ENCODE assay signal across 10 cellular contexts in the genomic region with DNA sequence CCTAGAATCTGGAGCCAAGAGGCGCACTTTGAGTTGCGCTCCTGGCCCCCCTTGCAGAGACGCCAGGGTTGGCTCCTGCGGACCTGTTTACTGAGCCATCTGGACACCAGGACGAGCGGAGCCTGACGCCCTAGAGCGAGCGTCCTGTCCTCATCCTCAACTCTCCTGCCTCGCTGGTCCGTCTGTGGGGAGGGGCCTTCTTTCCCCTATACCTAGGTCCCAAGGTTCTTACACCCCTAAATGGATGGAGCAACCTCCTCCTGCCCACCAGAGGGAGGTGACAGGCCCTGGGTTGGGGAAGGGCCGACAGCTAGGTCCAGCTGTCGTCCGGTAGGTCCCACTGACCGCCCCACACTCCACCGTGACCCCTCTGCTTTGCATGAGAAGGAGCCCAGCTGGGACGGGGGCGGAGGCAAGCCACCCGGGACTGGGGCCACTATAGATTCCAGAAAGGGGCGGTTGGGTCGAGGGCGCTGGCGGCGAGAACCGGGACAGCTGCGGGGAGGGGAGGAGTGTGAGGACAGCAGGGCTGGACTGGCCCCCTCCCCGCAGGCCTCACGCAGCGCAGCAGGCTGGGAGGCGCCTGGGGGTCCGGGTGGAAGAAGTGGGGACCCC. TPM values are rescaled to one million over a fixed set of nuclear protein-coding genes. Genes with fewer than 3 reads are reported as not detected.
A peak's percentile ranks its signal among the peaks of the same experiment; 100 is the strongest.
DNase-seq lines count a peak whose midpoint lies in the region; ATAC-seq, FAIRE-seq and TF ChIP-seq lines count a peak whose summit lies in the region.
"Had no signal": no experiment of that assay in that cellular context is flagged by ENCODE, and none has a peak within 500 bp of the region (broad histone marks: within the 10 kb centered on the region; RNA-seq: fewer than 3 reads in every experiment).

No MANE protein-coding gene starts in this region.

- no peak for TF ChIP-seq CTCF in astrocyte (IDR thresholded peaks at IDR 0.05; ENCODE audit: insufficient read depth, low read depth, low read length)

- no peak overlapping the region for H3K27ac ChIP-seq in astrocyte (ENCODE audit: low read depth, low read length)
- H3K27ac ChIP-seq in mesendoderm (ENCODE audit: low read depth, low read length), result no peak overlapping the region

- H3K4me3 ChIP-seq in astrocyte (ENCODE audit: insufficient read depth, low read depth, low read length) (peak overlapping the region; percentile 20), mesendoderm (ENCODE audit: low read length) (peak overlapping the region; percentile 84)

- H3K18ac ChIP-seq in mesendoderm (ENCODE audit: low read length), result peak overlapping the region; percentile 34

- no peaks in the 10 kb centered on the region for H3K79me2 ChIP-seq in astrocyte (ENCODE audit: insufficient read depth, low read length)
- H3K79me2 ChIP-seq in mesendoderm (ENCODE audit: control insufficient read depth, insufficient read depth, low read length), result peaks cover 74% of the 10 kb centered on the region

- peaks cover 65% of the 10 kb centered on the region for H3K4me1 Mint-ChIP-seq in stimulated activated naive CD8-positive, alpha-beta T cell treated with anti-CD3 and anti-CD28 coated beads, Interleukin-15, Interleukin-2, amounts not matched to agents 100 ng/mL and 50 ng/mL, for 24 hours (ENCODE audit: low read depth)
- H3K4me1 Mint-ChIP-seq in astrocyte (ENCODE audit: low read depth, unreplicated experiment), result peaks cover 20% of the 10 kb centered on the region

- H2BK5ac ChIP-seq in mesendoderm (ENCODE audit: low read length), result no peak overlapping the region

- H3K79me1 ChIP-seq in mesendoderm (ENCODE audit: low read length), result peaks cover 16% of the 10 kb centered on the region

- peaks cover 92% of the 10 kb centered on the region for H3K27me3 Mint-ChIP-seq in stimulated activated naive CD8-positive, alpha-beta T cell treated with anti-CD3 and anti-CD28 coated beads, Interleukin-15, Interleukin-2, amounts not matched to agents 100 ng/mL and 50 ng/mL, for 24 hours
- H3K27me3 Mint-ChIP-seq in astrocyte (ENCODE audit: low read depth, unreplicated experiment), result peaks cover 66% of the 10 kb centered on the region

- no peak for FAIRE-seq in astrocyte (lab: Jason Lieb, UNC)

- H3K9ac ChIP-seq in astrocyte (ENCODE audit: low read length) (no peak overlapping the region), mesendoderm (ENCODE audit: low read length) (peak overlapping the region; percentile 99)

- H3K9me3 ChIP-seq in astrocyte (ENCODE audit: insufficient read depth, low read depth, low read length), result peaks cover 5% of the 10 kb centered on the region

- no peaks in the 10 kb centered on the region for H3K36me3 Mint-ChIP-seq in stimulated activated naive CD8-positive, alpha-beta T cell treated with anti-CD3 and anti-CD28 coated beads, Interleukin-15, Interleukin-2, amounts not matched to agents 100 ng/mL and 50 ng/mL, for 24 hours (ENCODE audit: low read depth)
- H3K36me3 Mint-ChIP-seq in astrocyte (ENCODE audit: low read depth, unreplicated experiment), result peaks cover 14% of the 10 kb centered on the region

- H4K5ac ChIP-seq in mesendoderm (ENCODE audit: low read length), result no peak overlapping the region

- H3K56ac ChIP-seq in mesendoderm (ENCODE audit: low read length), result peak overlapping the region; percentile 98

- DNase-seq in stimulated activated naive CD8-positive, alpha-beta T cell treated with anti-CD3 and anti-CD28 coated beads, Interleukin-15, Interleukin-2, amounts not matched to agents 100 U/mL and 50 U/mL, for 24 hours, result no peak
- DNase-seq in astrocyte (ENCODE audit: low read depth) (no peak), mesendoderm (no peak), GDM1 (lab: John Stamatoyannopoulos, UW) (no peak), NCI-H2171 (lab: John Stamatoyannopoulos, UW) (no peak), NCI-H187 treated with DMSO at 0.1 percent for 48 hours (lab: John Stamatoyannopoulos, UW) (no peak)
- DNase-seq: NCI-H345 had no signal

- H2AFZ ChIP-seq in astrocyte (ENCODE audit: low read depth, low read length), result peak overlapping the region; percentile 30

- no peak overlapping the region for H2BK120ac ChIP-seq in mesendoderm (ENCODE audit: low read depth, low read length)

- no peaks in the 10 kb centered on the region for H3K9me3 Mint-ChIP-seq in stimulated activated naive CD8-positive, alpha-beta T cell treated with anti-CD3 and anti-CD28 coated beads, Interleukin-15, Interleukin-2, amounts not matched to agents 100 ng/mL and 50 ng/mL, for 24 hours
- H3K9me3 Mint-ChIP-seq in astrocyte (ENCODE audit: unreplicated experiment), result peaks cover 14% of the 10 kb centered on the region

- H3K4me1 ChIP-seq in astrocyte (ENCODE audit: insufficient read depth, low read length), result peaks cover 27% of the 10 kb centered on the region
- peaks cover 23% of the 10 kb centered on the region for H3K4me1 ChIP-seq in mesendoderm (ENCODE audit: control insufficient read depth, low read depth, low read length)

- no peak overlapping the region for H4K8ac ChIP-seq in mesendoderm (ENCODE audit: low read depth, low read length)

- no peak overlapping the region for H2AK5ac ChIP-seq in mesendoderm (ENCODE audit: low read length)

- no CpG with 5 or more reads among the region's 31 CpGs for WGBS in mesendoderm (ENCODE audit: extremely low coverage, insufficient coverage, low lambda C conversion rate)

- H2BK15ac ChIP-seq in mesendoderm (replicated peaks; ENCODE audit: low read depth), result no peak overlapping the region

- H3K4ac ChIP-seq in mesendoderm (ENCODE audit: low read depth, low read length), result peak overlapping the region; percentile 17

- H3K27ac Mint-ChIP-seq in stimulated activated naive CD8-positive, alpha-beta T cell treated with anti-CD3 and anti-CD28 coated beads, Interleukin-15, Interleukin-2, amounts not matched to agents 100 ng/mL and 50 ng/mL, for 24 hours, result peak overlapping the region; percentile 50
- peak overlapping the region; percentile 87 for H3K27ac Mint-ChIP-seq in astrocyte (ENCODE audit: unreplicated experiment)
- H3K27ac Mint-ChIP-seq: activated CD4-positive, alpha-beta T cell treated with anti-CD3 and anti-CD28 coated beads for 36 hours had no signal

- H3K4me2 ChIP-seq in astrocyte (ENCODE audit: low read length), result peak overlapping the region; percentile 70
- H3K4me2 ChIP-seq in mesendoderm (ENCODE audit: low read length), result peak overlapping the region; percentile 89

- no peaks in the 10 kb centered on the region for H3K36me3 ChIP-seq in astrocyte (ENCODE audit: insufficient read depth, low read length)
- H3K36me3 ChIP-seq in mesendoderm (ENCODE audit: control insufficient read depth, insufficient read depth, low read length), result peaks cover 10% of the 10 kb centered on the region

- no peak for ATAC-seq in stimulated activated naive CD8-positive, alpha-beta T cell treated with anti-CD3 and anti-CD28 coated beads, Interleukin-15, Interleukin-2, amounts not matched to agents 100 U/mL and 50 U/mL, for 24 hours
- ATAC-seq in GM19455 (IDR thresholded peaks at IDR 0.05; ENCODE audit: unreplicated experiment), result no peak
- ATAC-seq: activated CD4-positive, alpha-beta T cell treated with anti-CD3 and anti-CD28 coated beads for 36 hours had no signal

- H4K20me1 ChIP-seq in astrocyte (ENCODE audit: insufficient read depth, low read length), result peaks cover 39% of the 10 kb centered on the region

- peaks cover 98% of the 10 kb centered on the region for H3K27me3 ChIP-seq in astrocyte (ENCODE audit: insufficient read depth, low read length)
- peaks cover 26% of the 10 kb centered on the region for H3K27me3 ChIP-seq in mesendoderm (ENCODE audit: insufficient read depth, low read length, poor library complexity)

- peak overlapping the region; percentile 10 for H3K23ac ChIP-seq in mesendoderm (ENCODE audit: low read length)

- peak overlapping the region; percentile 73 for H3K4me3 Mint-ChIP-seq in stimulated activated naive CD8-positive, alpha-beta T cell treated with anti-CD3 and anti-CD28 coated beads, Interleukin-15, Interleukin-2, amounts not matched to agents 100 ng/mL and 50 ng/mL, for 24 hours
- H3K4me3 Mint-ChIP-seq in astrocyte (ENCODE audit: unreplicated experiment), result peak overlapping the region; percentile 79

RNA-seq across cellular contexts. Expression of gene LHX1, which starts 3.0 kb away (rescaled TPM):
- 10.8 and 11.8 TPM in 2 replicates for total RNA-seq in astrocyte
- 20.5 TPM for polyA plus RNA-seq in mesendoderm (2013, experiment 1 of 2)
- 18.4 TPM for polyA plus RNA-seq in mesendoderm (2013, experiment 2 of 2)
- total RNA-seq: activated CD4-positive, alpha-beta T cell treated with anti-CD3 and anti-CD28 coated beads for 36 hours had no signal

RNA-seq across cellular contexts. Expression of gene AATF, which starts 14.5 kb away (rescaled TPM):
- 47.1 and 49.1 TPM in 2 replicates for total RNA-seq in astrocyte
- 118 TPM for polyA plus RNA-seq in mesendoderm (2013, experiment 1 of 2)
- 114 TPM for polyA plus RNA-seq in mesendoderm (2013, experiment 2 of 2)
